10 cellular contexts compared by ENCODE assay signal in genomic region chr1:50964863-50965262, GRCh38. TPM values are rescaled to one million over a fixed set of nuclear protein-coding genes. Genes with fewer than 3 reads are reported as not detected.
"Had no signal": no experiment of that assay in that cellular context is flagged by ENCODE, and none has a peak within 500 bp of the region (broad histone marks: within the 10 kb centered on the region; RNA-seq: fewer than 3 reads in every experiment).

No MANE protein-coding gene starts in this region.

- FAIRE-seq: H1 had no signal

- H3K27ac Mint-ChIP-seq: GM23338, H9, HFFc6 had no signal

- H3K4me3 ChIP-seq: GM23248, GM23338, HAP-1 had no signal

- H3K9me3 ChIP-seq: HAP-1 had no signal

- H3K4me2 ChIP-seq: GM23338 had no signal

- H3K9ac ChIP-seq: GM23248 had no signal

- H3K36me3 ChIP-seq: HAP-1 had no signal

- H2AFZ ChIP-seq: GM23248, GM23338 had no signal

- DNase-seq: GM23248, GOT3, H7, H9, HCEC 1CT, HFFc6 had no signal

- H3K27ac ChIP-seq: GM23248 had no signal

- H3K9me3 Mint-ChIP-seq: GM23338, H9, HFFc6 had no signal

- ATAC-seq: GM23338, HCT116 had no signal

- H3K4me3 Mint-ChIP-seq: GM23338, H9, HFFc6 had no signal

RNA-seq across cellular contexts. Expression of gene CDKN2C, which starts 5.2 kb away (rescaled TPM):
- total RNA-seq: GM23338, H1, H9 had no signal
- polyA plus RNA-seq: GM23338, H1 had no signal
